1 cellular context compared by ENCODE assay signal in the genomic region with DNA sequence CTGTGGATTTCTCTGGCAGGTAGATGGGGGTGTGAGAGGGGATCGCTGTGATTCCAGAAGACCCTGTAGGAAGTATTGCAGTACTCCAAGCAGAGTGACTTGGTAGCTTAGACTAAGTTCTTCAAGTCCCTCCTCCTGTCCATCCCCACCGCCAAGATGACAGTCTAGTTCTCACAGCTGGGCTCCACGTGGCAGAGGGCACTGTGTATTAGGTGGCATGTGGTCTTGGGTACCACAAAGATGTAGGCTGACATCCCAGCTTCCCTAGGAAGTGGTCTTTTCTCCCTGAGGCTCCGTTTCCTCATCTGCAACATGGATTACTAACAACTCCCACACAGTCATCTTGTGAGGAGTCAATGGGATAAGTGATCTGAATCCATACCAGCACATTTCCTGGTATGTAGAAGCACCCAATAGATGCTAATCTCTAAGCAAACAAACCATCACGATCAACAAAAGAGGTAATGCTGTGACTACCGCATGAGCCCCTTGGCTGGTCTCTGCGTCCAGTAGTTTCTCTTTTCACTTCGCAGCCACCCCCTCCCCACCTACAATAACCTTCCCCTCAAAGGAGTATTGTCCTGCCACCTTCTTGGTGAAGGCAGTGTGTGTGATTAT.
TF ChIP-seq lines count a peak whose summit lies in the region.

No MANE protein-coding gene starts in this region.

TF ChIP-seq in GM23338, 12 proteins besides CTCF, POLR2A, EP300 and RAD21:
- TF ChIP-seq, protein P1, sequence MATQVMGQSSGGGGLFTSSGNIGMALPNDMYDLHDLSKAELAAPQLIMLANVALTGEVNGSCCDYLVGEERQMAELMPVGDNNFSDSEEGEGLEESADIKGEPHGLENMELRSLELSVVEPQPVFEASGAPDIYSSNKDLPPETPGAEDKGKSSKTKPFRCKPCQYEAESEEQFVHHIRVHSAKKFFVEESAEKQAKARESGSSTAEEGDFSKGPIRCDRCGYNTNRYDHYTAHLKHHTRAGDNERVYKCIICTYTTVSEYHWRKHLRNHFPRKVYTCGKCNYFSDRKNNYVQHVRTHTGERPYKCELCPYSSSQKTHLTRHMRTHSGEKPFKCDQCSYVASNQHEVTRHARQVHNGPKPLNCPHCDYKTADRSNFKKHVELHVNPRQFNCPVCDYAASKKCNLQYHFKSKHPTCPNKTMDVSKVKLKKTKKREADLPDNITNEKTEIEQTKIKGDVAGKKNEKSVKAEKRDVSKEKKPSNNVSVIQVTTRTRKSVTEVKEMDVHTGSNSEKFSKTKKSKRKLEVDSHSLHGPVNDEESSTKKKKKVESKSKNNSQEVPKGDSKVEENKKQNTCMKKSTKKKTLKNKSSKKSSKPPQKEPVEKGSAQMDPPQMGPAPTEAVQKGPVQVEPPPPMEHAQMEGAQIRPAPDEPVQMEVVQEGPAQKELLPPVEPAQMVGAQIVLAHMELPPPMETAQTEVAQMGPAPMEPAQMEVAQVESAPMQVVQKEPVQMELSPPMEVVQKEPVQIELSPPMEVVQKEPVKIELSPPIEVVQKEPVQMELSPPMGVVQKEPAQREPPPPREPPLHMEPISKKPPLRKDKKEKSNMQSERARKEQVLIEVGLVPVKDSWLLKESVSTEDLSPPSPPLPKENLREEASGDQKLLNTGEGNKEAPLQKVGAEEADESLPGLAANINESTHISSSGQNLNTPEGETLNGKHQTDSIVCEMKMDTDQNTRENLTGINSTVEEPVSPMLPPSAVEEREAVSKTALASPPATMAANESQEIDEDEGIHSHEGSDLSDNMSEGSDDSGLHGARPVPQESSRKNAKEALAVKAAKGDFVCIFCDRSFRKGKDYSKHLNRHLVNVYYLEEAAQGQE (IDR thresholded peaks at IDR 0.05; ENCODE audit: unreplicated experiment): no peak
- no peak for TF ChIP-seq EZH2 (IDR thresholded peaks at IDR 0.05; ENCODE audit: low read depth, unreplicated experiment)
- 0 out of 2 replicates have a peak, but pooled peaks have one; percentile 24 for TF ChIP-seq NANOG (IDR thresholded peaks at IDR 0.05; ENCODE audit: borderline replicate concordance)
- no peak for TF ChIP-seq POLR2AphosphoS5 (IDR thresholded peaks at IDR 0.05; ENCODE audit: low read depth)
- TF ChIP-seq CREB1 (CRISPR knock-in tag; IDR thresholded peaks at IDR 0.05; ENCODE audit: low read depth): no peak
- TF ChIP-seq, protein P2, sequence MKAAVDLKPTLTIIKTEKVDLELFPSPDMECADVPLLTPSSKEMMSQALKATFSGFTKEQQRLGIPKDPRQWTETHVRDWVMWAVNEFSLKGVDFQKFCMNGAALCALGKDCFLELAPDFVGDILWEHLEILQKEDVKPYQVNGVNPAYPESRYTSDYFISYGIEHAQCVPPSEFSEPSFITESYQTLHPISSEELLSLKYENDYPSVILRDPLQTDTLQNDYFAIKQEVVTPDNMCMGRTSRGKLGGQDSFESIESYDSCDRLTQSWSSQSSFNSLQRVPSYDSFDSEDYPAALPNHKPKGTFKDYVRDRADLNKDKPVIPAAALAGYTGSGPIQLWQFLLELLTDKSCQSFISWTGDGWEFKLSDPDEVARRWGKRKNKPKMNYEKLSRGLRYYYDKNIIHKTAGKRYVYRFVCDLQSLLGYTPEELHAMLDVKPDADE (IDR thresholded peaks at IDR 0.05): no peak
- TF ChIP-seq EZH2phosphoT487 (IDR thresholded peaks at IDR 0.05; ENCODE audit: unreplicated experiment): no peak
- TF ChIP-seq, protein P3, sequence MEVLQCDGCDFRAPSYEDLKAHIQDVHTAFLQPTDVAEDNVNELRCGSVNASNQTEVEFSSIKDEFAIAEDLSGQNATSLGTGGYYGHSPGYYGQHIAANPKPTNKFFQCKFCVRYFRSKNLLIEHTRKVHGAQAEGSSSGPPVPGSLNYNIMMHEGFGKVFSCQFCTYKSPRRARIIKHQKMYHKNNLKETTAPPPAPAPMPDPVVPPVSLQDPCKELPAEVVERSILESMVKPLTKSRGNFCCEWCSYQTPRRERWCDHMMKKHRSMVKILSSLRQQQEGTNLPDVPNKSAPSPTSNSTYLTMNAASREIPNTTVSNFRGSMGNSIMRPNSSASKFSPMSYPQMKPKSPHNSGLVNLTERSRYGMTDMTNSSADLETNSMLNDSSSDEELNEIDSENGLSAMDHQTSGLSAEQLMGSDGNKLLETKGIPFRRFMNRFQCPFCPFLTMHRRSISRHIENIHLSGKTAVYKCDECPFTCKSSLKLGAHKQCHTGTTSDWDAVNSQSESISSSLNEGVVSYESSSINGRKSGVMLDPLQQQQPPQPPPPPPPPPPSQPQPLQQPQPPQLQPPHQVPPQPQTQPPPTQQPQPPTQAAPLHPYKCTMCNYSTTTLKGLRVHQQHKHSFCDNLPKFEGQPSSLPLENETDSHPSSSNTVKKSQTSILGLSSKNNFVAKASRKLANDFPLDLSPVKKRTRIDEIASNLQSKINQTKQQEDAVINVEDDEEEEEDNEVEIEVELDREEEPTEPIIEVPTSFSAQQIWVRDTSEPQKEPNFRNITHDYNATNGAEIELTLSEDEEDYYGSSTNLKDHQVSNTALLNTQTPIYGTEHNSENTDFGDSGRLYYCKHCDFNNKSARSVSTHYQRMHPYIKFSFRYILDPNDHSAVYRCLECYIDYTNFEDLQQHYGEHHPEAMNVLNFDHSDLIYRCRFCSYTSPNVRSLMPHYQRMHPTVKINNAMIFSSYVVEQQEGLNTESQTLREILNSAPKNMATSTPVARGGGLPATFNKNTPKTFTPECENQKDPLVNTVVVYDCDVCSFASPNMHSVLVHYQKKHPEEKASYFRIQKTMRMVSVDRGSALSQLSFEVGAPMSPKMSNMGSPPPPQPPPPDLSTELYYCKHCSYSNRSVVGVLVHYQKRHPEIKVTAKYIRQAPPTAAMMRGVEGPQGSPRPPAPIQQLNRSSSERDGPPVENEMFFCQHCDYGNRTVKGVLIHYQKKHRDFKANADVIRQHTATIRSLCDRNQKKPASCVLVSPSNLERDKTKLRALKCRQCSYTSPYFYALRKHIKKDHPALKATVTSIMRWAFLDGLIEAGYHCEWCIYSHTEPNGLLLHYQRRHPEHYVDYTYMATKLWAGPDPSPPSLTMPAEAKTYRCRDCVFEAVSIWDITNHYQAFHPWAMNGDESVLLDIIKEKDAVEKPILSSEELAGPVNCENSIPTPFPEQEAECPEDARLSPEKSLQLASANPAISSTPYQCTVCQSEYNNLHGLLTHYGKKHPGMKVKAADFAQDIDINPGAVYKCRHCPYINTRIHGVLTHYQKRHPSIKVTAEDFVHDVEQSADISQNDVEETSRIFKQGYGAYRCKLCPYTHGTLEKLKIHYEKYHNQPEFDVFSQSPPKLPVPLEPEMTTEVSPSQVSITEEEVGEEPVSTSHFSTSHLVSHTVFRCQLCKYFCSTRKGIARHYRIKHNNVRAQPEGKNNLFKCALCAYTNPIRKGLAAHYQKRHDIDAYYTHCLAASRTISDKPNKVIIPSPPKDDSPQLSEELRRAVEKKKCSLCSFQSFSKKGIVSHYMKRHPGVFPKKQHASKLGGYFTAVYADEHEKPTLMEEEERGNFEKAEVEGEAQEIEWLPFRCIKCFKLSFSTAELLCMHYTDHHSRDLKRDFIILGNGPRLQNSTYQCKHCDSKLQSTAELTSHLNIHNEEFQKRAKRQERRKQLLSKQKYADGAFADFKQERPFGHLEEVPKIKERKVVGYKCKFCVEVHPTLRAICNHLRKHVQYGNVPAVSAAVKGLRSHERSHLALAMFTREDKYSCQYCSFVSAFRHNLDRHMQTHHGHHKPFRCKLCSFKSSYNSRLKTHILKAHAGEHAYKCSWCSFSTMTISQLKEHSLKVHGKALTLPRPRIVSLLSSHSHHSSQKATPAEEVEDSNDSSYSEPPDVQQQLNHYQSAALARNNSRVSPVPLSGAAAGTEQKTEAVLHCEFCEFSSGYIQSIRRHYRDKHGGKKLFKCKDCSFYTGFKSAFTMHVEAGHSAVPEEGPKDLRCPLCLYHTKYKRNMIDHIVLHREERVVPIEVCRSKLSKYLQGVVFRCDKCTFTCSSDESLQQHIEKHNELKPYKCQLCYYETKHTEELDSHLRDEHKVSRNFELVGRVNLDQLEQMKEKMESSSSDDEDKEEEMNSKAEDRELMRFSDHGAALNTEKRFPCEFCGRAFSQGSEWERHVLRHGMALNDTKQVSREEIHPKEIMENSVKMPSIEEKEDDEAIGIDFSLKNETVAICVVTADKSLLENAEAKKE (CRISPR knock-in tag; IDR thresholded peaks at IDR 0.05): peak; percentile 22; the same call in 1 of the 2 replicates
- TF ChIP-seq STAT1 (IDR thresholded peaks at IDR 0.05; ENCODE audit: unreplicated experiment): no peak
TF ChIP-seq in GM23338: peak in this region for 2.
